ENCODE assay signal across 14 cellular contexts in genomic region chr1:9753121-9753531, GRCh38.
DNase-seq lines count a peak whose midpoint lies in the region; ATAC-seq, FAIRE-seq and TF ChIP-seq lines count a peak whose summit lies in the region.
"Had no signal": no experiment of that assay in that cellular context is flagged by ENCODE, and none has a peak within 500 bp of the region (broad histone marks: within the 10 kb centered on the region; RNA-seq: fewer than 3 reads in every experiment).

No MANE protein-coding gene starts in this region.

- H3K79me2 ChIP-seq in astrocyte (ENCODE audit: insufficient read depth, low read length): peaks cover 18% of the 10 kb centered on the region

- intact Hi-C loops in activated CD8-positive, alpha-beta T cell treated with anti-CD3 and anti-CD28 coated beads for 36 hours (cut with micrococcal nuclease): no loop called here
- intact Hi-C loops in left cardiac atrium (cut with DNase I) (no loop called here), aorta (cut with DNase I) (no loop called here)

- H3K27me3 Mint-ChIP-seq in activated CD8-positive, alpha-beta T cell treated with anti-CD3 and anti-CD28 coated beads, Interleukin-2, amount 10 ng/mL, durations not matched to agents 7 days and 5 days (ENCODE audit: low read depth): no peaks in the 10 kb centered on the region
- H3K27me3 Mint-ChIP-seq in activated CD8-positive, alpha-beta T cell treated with anti-CD3 and anti-CD28 coated beads for 36 hours: no peaks in the 10 kb centered on the region
- H3K27me3 Mint-ChIP-seq in astrocyte (ENCODE audit: low read depth, unreplicated experiment): no peaks in the 10 kb centered on the region
- H3K27me3 Mint-ChIP-seq: activated CD4-positive, alpha-beta memory T cell treated with anti-CD3 and anti-CD28 coated beads for 36 hours; B cell; naive B cell had no signal

- DNase-seq in activated CD8-positive, alpha-beta T cell treated with anti-CD3 and anti-CD28 coated beads, Interleukin-2, amount 10 ng/mL, durations not matched to agents 7 days and 5 days: no peak
- DNase-seq in activated CD8-positive, alpha-beta T cell treated with anti-CD3 and anti-CD28 coated beads for 36 hours: no peak
- DNase-seq in astrocyte (ENCODE audit: low read depth): peak; percentile 74
- DNase-seq in left cardiac atrium: peak; percentile 72
- DNase-seq in aorta: peak; percentile 85 to 88
- DNase-seq in dedifferentiated amniotic fluid mesenchymal stem cell (ENCODE audit: extremely low spot score): no peak
- no peak for DNase-seq in UCSD-AML1 (lab: John Stamatoyannopoulos, UW; ENCODE audit: unreplicated experiment)
- DNase-seq: activated CD4-positive, alpha-beta memory T cell treated with anti-CD3 and anti-CD28 coated beads for 36 hours; hippocampal formation; naive B cell; Peyer's patch; upper lobe of left lung had no signal

- H3K9me3 Mint-ChIP-seq in activated CD8-positive, alpha-beta T cell treated with anti-CD3 and anti-CD28 coated beads, Interleukin-2, amount 10 ng/mL, durations not matched to agents 7 days and 5 days (ENCODE audit: insufficient read depth): no peaks in the 10 kb centered on the region
- no peaks in the 10 kb centered on the region for H3K9me3 Mint-ChIP-seq in activated CD8-positive, alpha-beta T cell treated with anti-CD3 and anti-CD28 coated beads for 36 hours
- H3K9me3 Mint-ChIP-seq in astrocyte (ENCODE audit: unreplicated experiment): no peaks in the 10 kb centered on the region
- H3K9me3 Mint-ChIP-seq: activated CD4-positive, alpha-beta memory T cell treated with anti-CD3 and anti-CD28 coated beads for 36 hours; naive B cell had no signal

- peaks cover 51% of the 10 kb centered on the region for H3K36me3 Mint-ChIP-seq in activated CD8-positive, alpha-beta T cell treated with anti-CD3 and anti-CD28 coated beads, Interleukin-2, amount 10 ng/mL, durations not matched to agents 7 days and 5 days (ENCODE audit: low read depth)
- H3K36me3 Mint-ChIP-seq in activated CD8-positive, alpha-beta T cell treated with anti-CD3 and anti-CD28 coated beads for 36 hours (ENCODE audit: low read depth): peaks cover 22% of the 10 kb centered on the region
- H3K36me3 Mint-ChIP-seq in astrocyte (ENCODE audit: low read depth, unreplicated experiment): peaks cover 9% of the 10 kb centered on the region

- FAIRE-seq in astrocyte (lab: Jason Lieb, UNC): no peak

- no peaks in the 10 kb centered on the region for H3K4me1 Mint-ChIP-seq in activated CD8-positive, alpha-beta T cell treated with anti-CD3 and anti-CD28 coated beads, Interleukin-2, amount 10 ng/mL, durations not matched to agents 7 days and 5 days (ENCODE audit: low read depth)
- peaks cover 3% of the 10 kb centered on the region for H3K4me1 Mint-ChIP-seq in activated CD8-positive, alpha-beta T cell treated with anti-CD3 and anti-CD28 coated beads for 36 hours (ENCODE audit: low read depth)
- peaks cover 9% of the 10 kb centered on the region for H3K4me1 Mint-ChIP-seq in astrocyte (ENCODE audit: low read depth, unreplicated experiment)
- H3K4me1 Mint-ChIP-seq: B cell had no signal

- no peak overlapping the region for H3K27ac ChIP-seq in astrocyte (ENCODE audit: low read depth, low read length)
- no peak overlapping the region for H3K27ac ChIP-seq in aorta (ENCODE audit: low read depth in 1 of 2, low read length in 2 of 2)
- H3K27ac ChIP-seq: Peyer's patch, upper lobe of left lung had no signal

- no peak for ATAC-seq in activated CD8-positive, alpha-beta T cell treated with anti-CD3 and anti-CD28 coated beads, Interleukin-2, amount 10 ng/mL, durations not matched to agents 7 days and 5 days
- no peak for ATAC-seq in activated CD8-positive, alpha-beta T cell treated with anti-CD3 and anti-CD28 coated beads for 36 hours
- peak in 1 of 2 donors; percentile 49 for ATAC-seq in left cardiac atrium
- no peak for ATAC-seq in aorta (ENCODE audit: low FRiP score)
- no peak for ATAC-seq in GM21529 (IDR thresholded peaks at IDR 0.05; ENCODE audit: unreplicated experiment)

- no peak overlapping the region for H3K9ac ChIP-seq in astrocyte (ENCODE audit: low read length)

- H3K4me1 ChIP-seq in astrocyte (ENCODE audit: insufficient read depth, low read length): peaks cover 9% of the 10 kb centered on the region
- no peaks in the 10 kb centered on the region for H3K4me1 ChIP-seq in aorta (ENCODE audit: control insufficient read depth in 1 of 2, insufficient read depth in 2 of 2, low read length in 2 of 2)
- H3K4me1 ChIP-seq: Peyer's patch, upper lobe of left lung had no signal

- H3K36me3 ChIP-seq in astrocyte (ENCODE audit: insufficient read depth, low read length): peaks cover 7% of the 10 kb centered on the region
- peaks cover 0 to 3% of the 10 kb centered on the region in 2 donors for H3K36me3 ChIP-seq in aorta (ENCODE audit: control insufficient read depth in 1 of 2, insufficient read depth in 2 of 2, low read length in 1 of 2)

- H2AFZ ChIP-seq in astrocyte (ENCODE audit: low read depth, low read length): no peak overlapping the region

- no peak overlapping the region for H3K4me2 ChIP-seq in astrocyte (ENCODE audit: low read length)

- peak overlapping the region; percentile 15 for H3K27ac Mint-ChIP-seq in activated CD8-positive, alpha-beta T cell treated with anti-CD3 and anti-CD28 coated beads, Interleukin-2, amount 10 ng/mL, durations not matched to agents 7 days and 5 days
- H3K27ac Mint-ChIP-seq in activated CD8-positive, alpha-beta T cell treated with anti-CD3 and anti-CD28 coated beads for 36 hours: no peak overlapping the region
- H3K27ac Mint-ChIP-seq in astrocyte (ENCODE audit: unreplicated experiment): no peak overlapping the region
- H3K27ac Mint-ChIP-seq: activated CD4-positive, alpha-beta memory T cell treated with anti-CD3 and anti-CD28 coated beads for 36 hours; B cell had no signal

- POLR2A ChIA-PET in activated CD8-positive, alpha-beta T cell treated with anti-CD3 and anti-CD28 coated beads, Interleukin-2, amount 10 ng/mL, durations not matched to agents 7 days and 5 days (lab: Charles Lee): no interaction called here
- POLR2A ChIA-PET in activated CD8-positive, alpha-beta T cell treated with anti-CD3 and anti-CD28 coated beads for 36 hours (lab: Charles Lee): no interaction called here

- H3K27me3 ChIP-seq in astrocyte (ENCODE audit: insufficient read depth, low read length): no peaks in the 10 kb centered on the region
- no peaks in the 10 kb centered on the region for H3K27me3 ChIP-seq in aorta (ENCODE audit: control insufficient read depth in 1 of 2, insufficient read depth in 2 of 2, low read length in 1 of 2)
- H3K27me3 ChIP-seq: Peyer's patch, upper lobe of left lung had no signal

- TF ChIP-seq CTCF in activated CD8-positive, alpha-beta T cell treated with anti-CD3 and anti-CD28 coated beads for 36 hours (IDR thresholded peaks at IDR 0.05): no peak
- TF ChIP-seq CTCF in astrocyte (IDR thresholded peaks at IDR 0.05; ENCODE audit: insufficient read depth, low read depth, low read length): no peak

- no peaks in the 10 kb centered on the region for H3K9me3 ChIP-seq in astrocyte (ENCODE audit: insufficient read depth, low read depth, low read length)
- H3K9me3 ChIP-seq in aorta (ENCODE audit: control insufficient read depth, low read length): no peaks in the 10 kb centered on the region
- H3K9me3 ChIP-seq: Peyer's patch, upper lobe of left lung had no signal

- no peak overlapping the region for H3K4me3 ChIP-seq in astrocyte (ENCODE audit: insufficient read depth, low read depth, low read length)
- H3K4me3 ChIP-seq in aorta (ENCODE audit: low read length in 2 of 2): no peak overlapping the region
- H3K4me3 ChIP-seq: Peyer's patch, upper lobe of left lung had no signal

- H4K20me1 ChIP-seq in astrocyte (ENCODE audit: insufficient read depth, low read length): peaks cover 24% of the 10 kb centered on the region

- H3K4me3 Mint-ChIP-seq in activated CD8-positive, alpha-beta T cell treated with anti-CD3 and anti-CD28 coated beads, Interleukin-2, amount 10 ng/mL, durations not matched to agents 7 days and 5 days: no peak overlapping the region
- H3K4me3 Mint-ChIP-seq in activated CD8-positive, alpha-beta T cell treated with anti-CD3 and anti-CD28 coated beads for 36 hours: no peak overlapping the region
- no peak overlapping the region for H3K4me3 Mint-ChIP-seq in astrocyte (ENCODE audit: unreplicated experiment)
- H3K4me3 Mint-ChIP-seq: activated CD4-positive, alpha-beta memory T cell treated with anti-CD3 and anti-CD28 coated beads for 36 hours; B cell; naive B cell had no signal

- WGBS in aorta, 2 donors: 68 to 71% methylated on average over 12 of the region's 12 CpGs

- CTCF ChIA-PET in activated CD8-positive, alpha-beta T cell treated with anti-CD3 and anti-CD28 coated beads, Interleukin-2, amount 10 ng/mL, durations not matched to agents 7 days and 5 days (lab: Charles Lee): no interaction called here
- CTCF ChIA-PET in activated CD8-positive, alpha-beta T cell treated with anti-CD3 and anti-CD28 coated beads for 36 hours (lab: Charles Lee): no interaction called here

Comparison
In these comparisons a context has a peak if more than half of its experiments do, and no peak if none do; other contexts are left out.
1. DNase-seq: peak in astrocyte (single experiment), left cardiac atrium (single experiment) and aorta (2 of 2); none in activated CD8-positive, alpha-beta T cell treated with anti-CD3 and anti-CD28 coated beads, Interleukin-2, amount 10 ng/mL, durations not matched to agents 7 days and 5 days (single experiment), activated CD8-positive, alpha-beta T cell treated with anti-CD3 and anti-CD28 coated beads for 36 hours (single experiment), dedifferentiated amniotic fluid mesenchymal stem cell (single experiment) and UCSD-AML1 (single experiment).